ENCODE assay signal across 14 cellular contexts in the genomic region with DNA sequence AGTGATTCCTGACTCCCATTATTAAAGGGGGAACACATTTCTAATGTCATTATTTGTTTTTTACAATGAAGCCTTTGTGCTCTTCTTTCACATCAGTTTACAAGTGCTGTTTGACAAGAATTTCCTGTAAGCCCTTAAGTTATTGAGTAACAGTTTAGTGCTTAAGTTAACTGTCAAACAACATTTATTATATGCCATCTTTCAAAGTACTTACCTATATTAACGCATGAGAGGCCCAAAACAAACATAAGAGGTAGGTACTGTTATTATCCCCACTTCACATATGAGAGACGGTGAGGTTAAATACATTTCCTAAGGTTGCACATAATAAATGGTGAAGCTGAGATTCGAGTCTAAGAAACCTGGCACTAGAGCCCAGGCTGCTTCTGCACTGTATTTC.
"Had no signal": no experiment of that assay in that cellular context is flagged by ENCODE, and none has a peak within 500 bp of the region (broad histone marks: within the 10 kb centered on the region; RNA-seq: fewer than 3 reads in every experiment).

No MANE protein-coding gene starts in this region.

- FAIRE-seq: TTC549 had no signal

- DNase-seq: activated B cell treated with CpG ODN at 0.5 μM for 24 hours; activated CD4-positive, alpha-beta T cell treated with anti-CD3 and anti-CD28 coated beads for 48 hours; activated CD8-positive, alpha-beta T cell treated with anti-CD3 and anti-CD28 coated beads for 36 hours; activated gamma-delta T cell; activated T-cell treated with anti-CD3 and anti-CD28 coated beads, Interleukin-2, amount 50 U/mL, for 4 hours; cortex of kidney; effector CD8-positive, alpha-beta T cell; foreskin keratinocyte; mammary epithelial cell; naive thymus-derived CD8-positive, alpha-beta T cell; spleen; stimulated activated naive CD8-positive, alpha-beta T cell treated with anti-CD3 and anti-CD28 coated beads, Interleukin-15, amount 100 ng/mL, for 72 hours; T-helper 2 cell had no signal
